17 cellular contexts compared by ENCODE assay signal in the genomic region with DNA sequence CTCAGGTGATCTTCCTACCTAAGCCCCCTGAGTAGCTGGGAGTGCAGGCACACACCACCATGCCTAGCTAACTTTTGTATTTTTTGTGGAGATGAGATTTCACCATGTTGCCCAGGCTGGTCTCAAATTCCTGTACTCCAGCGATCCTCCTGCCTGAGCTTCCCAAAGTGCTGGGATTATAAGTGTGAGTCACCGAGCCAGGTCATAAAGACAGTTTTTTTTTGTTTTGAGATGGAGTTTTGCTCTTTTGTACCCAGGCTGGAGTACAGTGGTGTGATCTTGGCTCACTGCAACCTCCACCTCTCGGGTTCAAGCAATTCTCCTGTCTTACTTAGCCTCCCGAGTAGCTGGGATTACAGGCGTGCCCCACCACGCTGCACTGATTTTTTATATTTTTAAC. TPM values are rescaled to one million over a fixed set of nuclear protein-coding genes. Genes with fewer than 3 reads are reported as not detected.
DNase-seq lines count a peak whose midpoint lies in the region; FAIRE-seq and TF ChIP-seq lines count a peak whose summit lies in the region.
"Had no signal": no experiment of that assay in that cellular context is flagged by ENCODE, and none has a peak within 500 bp of the region (broad histone marks: within the 10 kb centered on the region; RNA-seq: fewer than 3 reads in every experiment).

No MANE protein-coding gene starts in this region.

- no peak overlapping the region; the same call in 1 of the 2 replicates for H3K27ac ChIP-seq in H1 (ENCODE audit: low read depth, low read length)
- H3K27ac ChIP-seq: thyroid gland had no signal

- H2AK5ac ChIP-seq in H1 (ENCODE audit: low read depth, low read length): no peak overlapping the region

- H2BK120ac ChIP-seq in H1 (replicated peaks; ENCODE audit: low read depth, low read length): no peak overlapping the region

- POLR2A ChIA-PET in H1 (lab: Charles Lee; ENCODE audit: partially characterized antibody): no interaction called here

- H3K79me2 ChIP-seq in H1 (ENCODE audit: control insufficient read depth in 1 of 2, insufficient read depth in 2 of 2, low read length in 2 of 2): peaks cover 11 to 65% of the 10 kb centered on the region in 2 experiments

- TF ChIP-seq POLR2A in H1 (IDR thresholded peaks at IDR 0.05; ENCODE audit: control extremely low read depth in 1 of 2, low read depth in 2 of 2, low read length in 2 of 2) (no peak), lower leg skin (IDR thresholded peaks at IDR 0.05) (no peak)

- 0 out of 2 replicates have a peak overlapping the region, but pooled peaks have one; percentile 24 for H2BK5ac ChIP-seq in H1 (ENCODE audit: low read depth, low read length)

- no peaks in the 10 kb centered on the region for H3K27me3 ChIP-seq in H1 (replicated peaks in 1 of 4; ENCODE audit: control insufficient read depth in 3 of 4, extremely low read depth in 1 of 4, insufficient read depth in 3 of 4, low read length in 3 of 4)
- H3K27me3 ChIP-seq: thyroid gland had no signal

- peaks cover 7% of the 10 kb centered on the region; the same call in 1 of the 2 replicates for H3K79me1 ChIP-seq in H1 (ENCODE audit: low read depth, low read length)

- TF ChIP-seq RAD21 in H1 (IDR thresholded peaks at IDR 0.05 in 1 of 2, conservative IDR thresholded peaks at IDR 0.05 in 1 of 2; ENCODE audit: low read depth in 2 of 2, low read length in 2 of 2): no peak

- no peaks in the 10 kb centered on the region for H3K9me3 Mint-ChIP-seq in activated naive CD4-positive, alpha-beta T cell treated with anti-CD3 and anti-CD28 coated beads for 36 hours
- H3K9me3 Mint-ChIP-seq: activated naive CD8-positive, alpha-beta T cell treated with anti-CD3 and anti-CD28 coated beads, Interleukin-2, amount 10 ng/mL, durations not matched to agents 7 days and 5 days; CD4-positive, alpha-beta T cell; immature natural killer cell; T-cell had no signal

- H3K18ac ChIP-seq in H1 (ENCODE audit: extremely low read depth, low read length): no peak overlapping the region

- no peak overlapping the region for H2BK15ac ChIP-seq in H1 (ENCODE audit: low read length)

- H3K23me2 ChIP-seq in H1 (ENCODE audit: low read depth, low read length): no peaks in the 10 kb centered on the region

- H3K56ac ChIP-seq in H1 (replicated peaks; ENCODE audit: insufficient read length, low read depth, low read length): no peak overlapping the region

- no peak overlapping the region for H3K4ac ChIP-seq in H1 (replicated peaks; ENCODE audit: insufficient read length, low read depth, low read length)

- H3K4me3 ChIP-seq in H1 (ENCODE audit: extremely low read depth in 1 of 4, insufficient read depth in 2 of 4, low read depth in 3 of 4, low read length in 4 of 4): no peak overlapping the region
- no peak overlapping the region for H3K4me3 ChIP-seq in lower leg skin (ENCODE audit: low read depth, poor library complexity, severe bottlenecking)
- H3K4me3 ChIP-seq: thyroid gland had no signal

- H3K4me3 Mint-ChIP-seq in activated naive CD4-positive, alpha-beta T cell treated with anti-CD3 and anti-CD28 coated beads for 36 hours: no peak overlapping the region
- H3K4me3 Mint-ChIP-seq: activated naive CD8-positive, alpha-beta T cell treated with anti-CD3 and anti-CD28 coated beads, Interleukin-2, amount 10 ng/mL, durations not matched to agents 7 days and 5 days; CD4-positive, alpha-beta T cell; immature natural killer cell; neural crest cell; T-cell had no signal

- H3K9ac ChIP-seq in H1 (replicated peaks in 1 of 4; ENCODE audit: extremely low read depth in 1 of 4, low read depth in 3 of 4, low read length in 3 of 4): no peak overlapping the region

- FAIRE-seq in RCC 7860 (lab: Jason Lieb, UNC): peak; percentile 38
- FAIRE-seq in H1 (lab: Jason Lieb, UNC): no peak
- FAIRE-seq: endometrium had no signal

- no peak for TF ChIP-seq CTCF in H1 (IDR thresholded peaks at IDR 0.05; ENCODE audit: control extremely low read depth in 1 of 3, insufficient read depth in 1 of 3, low read depth in 1 of 3, low read length in 3 of 3)
- TF ChIP-seq CTCF in lower leg skin (IDR thresholded peaks at IDR 0.05): no peak

- intact Hi-C loops in lower leg skin (cut with DNase I; ENCODE audit: low total_unique reads): no loop called here
- intact Hi-C loops in activated naive CD4-positive, alpha-beta T cell treated with anti-CD3 and anti-CD28 coated beads for 36 hours (cut with micrococcal nuclease): no loop called here

- H3K9me3 ChIP-seq in H1 (ENCODE audit: insufficient read depth in 2 of 2, low read depth in 1 of 2, low read length in 1 of 2): no peaks in the 10 kb centered on the region
- H3K9me3 ChIP-seq: thyroid gland had no signal

- H3K36me3 Mint-ChIP-seq in activated naive CD4-positive, alpha-beta T cell treated with anti-CD3 and anti-CD28 coated beads for 36 hours (ENCODE audit: low read depth): no peaks in the 10 kb centered on the region

- H4K5ac ChIP-seq in H1 (ENCODE audit: insufficient read length, low read depth, low read length): no peak overlapping the region

- no peak overlapping the region for H3K14ac ChIP-seq in H1 (ENCODE audit: insufficient read length)

- H3K4me2 ChIP-seq in H1 (ENCODE audit: insufficient read depth in 1 of 2, low read depth in 2 of 2, low read length in 2 of 2): no peak overlapping the region

- no peaks in the 10 kb centered on the region for H3K4me1 ChIP-seq in H1 (replicated peaks in 1 of 4; ENCODE audit: control insufficient read depth in 3 of 4, insufficient read depth in 4 of 4, low read length in 3 of 4)

- no peak overlapping the region for H2BK12ac ChIP-seq in H1 (ENCODE audit: low read depth, low read length)

- H4K91ac ChIP-seq in H1 (replicated peaks; ENCODE audit: insufficient read length, low read length): no peak overlapping the region

- no peak overlapping the region for H3K23ac ChIP-seq in H1 (ENCODE audit: insufficient read length)

- no peak overlapping the region for H2AFZ ChIP-seq in H1 (ENCODE audit: low read length)

- no peaks in the 10 kb centered on the region for H3K27me3 Mint-ChIP-seq in activated naive CD4-positive, alpha-beta T cell treated with anti-CD3 and anti-CD28 coated beads for 36 hours (ENCODE audit: low read depth)
- H3K27me3 Mint-ChIP-seq: activated naive CD8-positive, alpha-beta T cell treated with anti-CD3 and anti-CD28 coated beads, Interleukin-2, amount 10 ng/mL, durations not matched to agents 7 days and 5 days; CD4-positive, alpha-beta T cell; T-cell had no signal

- peaks cover 0 to 7% of the 10 kb centered on the region in 2 experiments for H4K20me1 ChIP-seq in H1 (replicated peaks in 1 of 2; ENCODE audit: control insufficient read depth in 1 of 2, insufficient read depth in 2 of 2, low read length in 2 of 2)

- 98% methylated on average over 6 of the region's 6 CpGs; no CpG with 5 or more reads in 1 of the 2 experiments for WGBS in H1 (ENCODE audit: extremely low coverage in 1 of 2, insufficient coverage in 1 of 2, insufficient read length in 1 of 2, insufficient replicate concordance in 2 of 2, low coverage in 1 of 2, low lambda C conversion rate in 2 of 2, missing lambda C conversion rate in 1 of 2), 2 experiments
- WGBS in lower leg skin, 2 donors: 85 to 94% methylated on average over 6 of the region's 6 CpGs

- H3K36me3 ChIP-seq in H1 (ENCODE audit: control insufficient read depth in 2 of 4, insufficient read depth in 4 of 4, low read length in 3 of 4): peaks cover 3 to 6% (median 3%) of the 10 kb centered on the region in 4 experiments; a peak in 4 of 8 replicates
- H3K36me3 ChIP-seq: thyroid gland had no signal

- TF ChIP-seq EP300 in H1 (IDR thresholded peaks at IDR 0.05; ENCODE audit: borderline replicate concordance in 1 of 2, low read depth in 2 of 2, low read length in 2 of 2): no peak

- no peak overlapping the region for H3K27ac Mint-ChIP-seq in activated naive CD4-positive, alpha-beta T cell treated with anti-CD3 and anti-CD28 coated beads for 36 hours
- H3K27ac Mint-ChIP-seq: activated naive CD8-positive, alpha-beta T cell treated with anti-CD3 and anti-CD28 coated beads, Interleukin-2, amount 10 ng/mL, durations not matched to agents 7 days and 5 days; CD4-positive, alpha-beta T cell; immature natural killer cell; T-cell had no signal

- H4K8ac ChIP-seq in H1 (ENCODE audit: extremely low read depth, insufficient read depth, low read length): no peak overlapping the region

- DNase-seq in ELF-1 (ENCODE audit: low read depth, low spot score) (peak; percentile 19), RCC 7860 (ENCODE audit: low spot score) (peak; percentile 36), H1 (ENCODE audit: low read depth in 1 of 2, low spot score in 2 of 2) (no peak), non-pigmented ciliary epithelial cell (ENCODE audit: low read depth) (peak; percentile 23), NCI-H2029 (lab: John Stamatoyannopoulos, UW) (no peak), lower leg skin (ENCODE audit: low spot score in 2 of 2) (no peak), cerebellar nuclear complex (lab: John Stamatoyannopoulos, UW) (no peak)
- no peak for DNase-seq in activated naive CD4-positive, alpha-beta T cell treated with anti-CD3 and anti-CD28 coated beads for 36 hours
- DNase-seq: activated CD8-positive, alpha-beta memory T cell treated with anti-CD3 and anti-CD28 coated beads for 24 hours; activated naive CD8-positive, alpha-beta T cell treated with anti-CD3 and anti-CD28 coated beads, Interleukin-2, amount 10 ng/mL, durations not matched to agents 7 days and 5 days; CD4-positive, alpha-beta T cell; immature natural killer cell; NCI-H526 treated with DMSO at 0.1 percent for 48 hours; T-cell; thyroid gland had no signal

- CTCF ChIA-PET in H1 (lab: Charles Lee; ENCODE audit: partially characterized antibody): interaction anchor here (0.7 to 1.1 kb wide), 2 partner anchors 42 to 85 kb away, joined by 3 to 4 read pairs; a partner anchor contains a TSS
- CTCF ChIA-PET in activated naive CD4-positive, alpha-beta T cell treated with anti-CD3 and anti-CD28 coated beads for 36 hours (lab: Charles Lee): no interaction called here

- no peak overlapping the region for H2BK20ac ChIP-seq in H1 (ENCODE audit: low read length)

- peaks cover 4% of the 10 kb centered on the region for H3K4me1 Mint-ChIP-seq in activated naive CD4-positive, alpha-beta T cell treated with anti-CD3 and anti-CD28 coated beads for 36 hours (ENCODE audit: low read depth)
- H3K4me1 Mint-ChIP-seq: immature natural killer cell had no signal

TF ChIP-seq in H1, 55 proteins besides CTCF, POLR2A, EP300 and RAD21 (continues in another document):
- TF ChIP-seq KDM5A (IDR thresholded peaks at IDR 0.05; ENCODE audit: low read length): no peak

RNA-seq across cellular contexts. Expression of a gene that starts 42.1 kb away (rescaled TPM):
- 73.9 and 74.2 TPM in 2 replicates for total RNA-seq in H1 (2021; fragmentation: NEBNext Ultra II Directional; extraction: Animal tissue kit (Norgen Biotek cat#: 25700))
- polyA plus RNA-seq in H1 (2011; rRNA removed): 39.1 and 41.4 TPM in 2 replicates
- 30.0 TPM for polyA plus RNA-seq in H1 (2011; cell fraction: cytosol; rRNA removed)
- polyA plus RNA-seq in H1 (2011; cell fraction: nucleus; rRNA removed): 42.2 TPM
- polyA plus RNA-seq in H1 (2012, experiment 1 of 2): 24.4 to 38.4 TPM (median 33.7 TPM) in 4 replicates
- polyA plus RNA-seq in H1 (2012, experiment 2 of 2): 2.0 TPM
- polyA plus RNA-seq in H1 (2013, experiment 1 of 2): 26.3 TPM
- 21.9 TPM for polyA plus RNA-seq in H1 (2013, experiment 2 of 2)
- polyA minus RNA-seq in H1 (2011; rRNA and poly(A)+ RNA removed): 117 and 124 TPM in 2 replicates
- 47.2 TPM for polyA minus RNA-seq in H1 (2011; cell fraction: cytosol; rRNA and poly(A)+ RNA removed)
- 69.9 TPM for polyA minus RNA-seq in H1 (2011; cell fraction: nucleus; rRNA and poly(A)+ RNA removed)
- total RNA-seq in lower leg skin: 10 to 100 TPM; 44.1 to 53.1 (median 46.0) TPM
- total RNA-seq in activated naive CD4-positive, alpha-beta T cell treated with anti-CD3 and anti-CD28 coated beads for 36 hours: 1 to 10 TPM; 6.1 to 6.2 TPM

Comparison
In these comparisons a context has a peak if more than half of its experiments do, and no peak if none do; other contexts are left out.
1. DNase-seq: peak in ELF-1 (single experiment), RCC 7860 (single experiment) and non-pigmented ciliary epithelial cell (single experiment); none in H1 (0 of 2), NCI-H2029 (single experiment), lower leg skin (0 of 2), activated naive CD4-positive, alpha-beta T cell treated with anti-CD3 and anti-CD28 coated beads for 36 hours (single experiment) and cerebellar nuclear complex (0 of 2).
2. RNA of a gene that starts 42.1 kb away (total RNA-seq): 73.9 to 74.2 TPM in H1 and 44.1 to 53.1 TPM in lower leg skin; 6.1 to 6.2 TPM in activated naive CD4-positive, alpha-beta T cell treated with anti-CD3 and anti-CD28 coated beads for 36 hours; every median in the first group is over 4 times any median in the second.